22 cellular contexts compared by ENCODE assay signal in the genomic region with DNA sequence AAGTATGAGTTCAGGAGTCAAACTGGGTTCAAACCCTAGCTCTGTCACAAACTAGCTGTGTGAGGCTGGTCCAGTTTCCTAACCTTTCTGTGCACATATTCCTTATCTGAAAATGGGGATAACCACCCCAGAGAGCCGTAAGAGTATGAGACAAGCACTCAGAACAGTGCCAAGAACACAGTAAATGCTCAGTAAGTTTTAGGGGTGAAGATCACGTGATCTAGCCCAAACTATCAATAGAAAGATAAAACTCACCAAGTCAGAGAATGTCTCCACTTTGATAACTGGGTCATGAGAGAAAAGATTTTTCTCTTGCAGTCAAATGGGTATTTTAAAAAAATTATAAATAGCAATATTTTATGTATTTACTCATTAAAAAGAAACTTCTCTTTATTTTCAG.
DNase-seq lines count a peak whose midpoint lies in the region; ATAC-seq and TF ChIP-seq lines count a peak whose summit lies in the region.
"Had no signal": no experiment of that assay in that cellular context is flagged by ENCODE, and none has a peak within 500 bp of the region (broad histone marks: within the 10 kb centered on the region; RNA-seq: fewer than 3 reads in every experiment).

No MANE protein-coding gene starts in this region.

- H3K18ac ChIP-seq in mesenchymal stem cell (ENCODE audit: low read depth in 1 of 2, low read length in 2 of 2) = no peak overlapping the region

- H3K36me3 ChIP-seq in heart left ventricle (no peaks in the 10 kb centered on the region), HEK293 (ENCODE audit: control insufficient read depth in 2 of 2, insufficient read depth in 1 of 2, low read length in 2 of 2) (no peaks in the 10 kb centered on the region), mesenchymal stem cell (ENCODE audit: control insufficient read depth in 1 of 2, insufficient read depth in 2 of 2, low read depth in 1 of 2, low read length in 2 of 2) (no peaks in the 10 kb centered on the region), tibial artery (no peaks in the 10 kb centered on the region)
- H3K36me3 ChIP-seq: BE2C, MG63 had no signal

- no peak overlapping the region for H2BK12ac ChIP-seq in mesenchymal stem cell (ENCODE audit: low read length in 2 of 2)

- H3K4me1 ChIP-seq in heart left ventricle (peaks cover 0 to 70% (median 24%) of the 10 kb centered on the region in 12 donors), HEK293 (ENCODE audit: control insufficient read depth, insufficient read depth, low read length) (peaks cover 22% of the 10 kb centered on the region), mesenchymal stem cell (ENCODE audit: control insufficient read depth, insufficient read depth, low read depth, low read length) (peaks cover 9% of the 10 kb centered on the region), tibial artery (peaks cover 0 to 65% (median 32%) of the 10 kb centered on the region in 4 donors)
- H3K4me1 ChIP-seq: BE2C had no signal

- no peak overlapping the region for H2BK5ac ChIP-seq in mesenchymal stem cell (ENCODE audit: low read depth, low read length, poor library complexity, severe bottlenecking)

- H3K14ac ChIP-seq in mesenchymal stem cell (ENCODE audit: low read length in 2 of 2) = no peak overlapping the region

- peak overlapping the region; percentile 84 for H2AK5ac ChIP-seq in mesenchymal stem cell (ENCODE audit: low read length, severe bottlenecking)

- 50 to 65% (median 61%) methylated on average over 2 of the region's 2 CpGs for WGBS in heart left ventricle, 4 donors
- WGBS in mesenchymal stem cell = 100% methylated on average over 1 of the region's 2 CpGs

- no peak overlapping the region for H3K23ac ChIP-seq in mesenchymal stem cell (ENCODE audit: low read length in 2 of 2)

- H2AFZ ChIP-seq in mesenchymal stem cell (ENCODE audit: low read depth, low read length) = no peak overlapping the region
- H2AFZ ChIP-seq: PC-9 had no signal

- no peak for TF ChIP-seq POLR2A in heart left ventricle (IDR thresholded peaks at IDR 0.05)

- H3K4me3 ChIP-seq in heart left ventricle = no peak overlapping the region
- H3K4me3 ChIP-seq in HEK293 (ENCODE audit: low read depth, low read length) = no peak overlapping the region
- H3K4me3 ChIP-seq in mesenchymal stem cell (ENCODE audit: insufficient read depth in 1 of 2, low read depth in 1 of 2, low read length in 2 of 2) = no peak overlapping the region
- H3K4me3 ChIP-seq in tibial artery = no peak overlapping the region
- H3K4me3 ChIP-seq: MG63, PC-9 had no signal

- no peak overlapping the region for H3K9ac ChIP-seq in mesenchymal stem cell (ENCODE audit: low read length)

- no peak overlapping the region for H2BK15ac ChIP-seq in mesenchymal stem cell (ENCODE audit: low read depth, poor library complexity, severe bottlenecking)

- POLR2A ChIA-PET in HEK293 (lab: Yijun Ruan, JAX) = no interaction called here

- no peak overlapping the region for H4K8ac ChIP-seq in mesenchymal stem cell (ENCODE audit: low read length)

- intact Hi-C loops in heart left ventricle (cut with DNase I) = loop anchor here in 2 of 10 donors (5.0 to 10.0 kb wide), 2 partner anchors 47 to 144 kb away; no protein-coding TSS in a partner anchor
- intact Hi-C loops in left ventricle myocardium superior (cut with micrococcal nuclease) = no loop called here
- intact Hi-C loops in tibial artery (cut with DNase I; ENCODE audit: low total_unique reads) = no loop called here

- peak overlapping the region in 7 of 12 donors; percentile 32 to 80 (median 70) for H3K27ac ChIP-seq in heart left ventricle
- no peak overlapping the region for H3K27ac ChIP-seq in HEK293 (ENCODE audit: extremely low read depth, low read depth, low read length)
- no peak overlapping the region for H3K27ac ChIP-seq in mesenchymal stem cell (ENCODE audit: low read length, poor library complexity, severe bottlenecking)
- peak overlapping the region; percentile 52 to 54 for H3K27ac ChIP-seq in tibial artery
- H3K27ac ChIP-seq: 22Rv1, PC-9 had no signal

- H3K4ac ChIP-seq in mesenchymal stem cell (ENCODE audit: low read depth in 1 of 2, low read length in 2 of 2) = no peak overlapping the region

- H3K79me1 ChIP-seq in mesenchymal stem cell (replicated peaks; ENCODE audit: low read length, poor library complexity, severe bottlenecking) = peaks cover 8% of the 10 kb centered on the region

- H4K91ac ChIP-seq in mesenchymal stem cell (ENCODE audit: low read length) = no peak overlapping the region

- H3K4me2 ChIP-seq in mesenchymal stem cell (ENCODE audit: low read length, poor library complexity, severe bottlenecking) = no peak overlapping the region
- H3K4me2 ChIP-seq: PC-9 had no signal

- H3K9me3 ChIP-seq in heart left ventricle (peaks cover 0 to 4% (median 0%) of the 10 kb centered on the region in 12 donors), HEK293 (ENCODE audit: control insufficient read depth, insufficient read depth, low read depth, low read length) (no peaks in the 10 kb centered on the region), mesenchymal stem cell (ENCODE audit: control insufficient read depth, low read length) (no peaks in the 10 kb centered on the region), tibial artery (no peaks in the 10 kb centered on the region)
- H3K9me3 ChIP-seq: BE2C, MG63 had no signal

- TF ChIP-seq CTCF in heart left ventricle (IDR thresholded peaks at IDR 0.05) = no peak
- TF ChIP-seq CTCF in HEK293 (tag by site-specific recombination; IDR thresholded peaks at IDR 0.05) = no peak
- no peak for TF ChIP-seq CTCF in tibial artery (IDR thresholded peaks at IDR 0.05)

- H3K27me3 ChIP-seq in heart left ventricle = no peaks in the 10 kb centered on the region
- peaks cover 0 to 49% of the 10 kb centered on the region in 2 experiments for H3K27me3 ChIP-seq in mesenchymal stem cell (ENCODE audit: control insufficient read depth in 1 of 2, insufficient read depth in 1 of 2, low read length in 2 of 2)
- H3K27me3 ChIP-seq in tibial artery = no peaks in the 10 kb centered on the region
- H3K27me3 ChIP-seq: BE2C, MG63 had no signal

- H2BK120ac ChIP-seq in mesenchymal stem cell (ENCODE audit: low read depth, low read length) = no peak overlapping the region

- CTCF ChIA-PET in HEK293 (lab: Yijun Ruan, JAX) = interaction anchor here (0.6 to 1.1 kb wide), 2 partner anchors 10 to 1016 kb away, joined by 3 to 7 read pairs; no protein-coding TSS in a partner anchor

- DNase-seq in heart left ventricle (no peak), left ventricle myocardium superior (no peak), mesenchymal stem cell (no peak), tibial artery (no peak)
- DNase-seq: BE2C; CD8-positive, alpha-beta memory T cell; DMS 273 treated with DMSO at 0.1 percent for 48 hours; DMS79; GF-D8; KG1; MG63; NCI-H1105 treated with DMSO at 0.1 percent for 48 hours; NCI-H2029 treated with DMSO at 0.1 percent for 48 hours; NCI-H446 treated with DMSO at 0.1 percent for 48 hours; NK-92 treated with Interleukin-12 subunit alpha and Interleukin-12 subunit beta, amount 100 ng/mL, for 24 hours; PC-9; SHP77 had no signal

- ATAC-seq in heart left ventricle (no peak), left ventricle myocardium superior (no peak), HG03108 (IDR thresholded peaks at IDR 0.05; ENCODE audit: unreplicated experiment) (no peak), HG02571 (IDR thresholded peaks at IDR 0.05; ENCODE audit: unreplicated experiment) (no peak)
- ATAC-seq: HCT116 had no signal

TF ChIP-seq in HEK293, 187 proteins besides CTCF, POLR2A, EP300 and RAD21:
- no peak for TF ChIP-seq ZNF623 (tag by site-specific recombination; IDR thresholded peaks at IDR 0.05)
- 0 out of 2 replicates have a peak, but pooled peaks have one; percentile 36 for TF ChIP-seq ZNF768 (tag by site-specific recombination; IDR thresholded peaks at IDR 0.05)
- no peak for TF ChIP-seq ZNF707 (tag by site-specific recombination; IDR thresholded peaks at IDR 0.05)
- no peak for TF ChIP-seq ZNF510 (tag by site-specific recombination; IDR thresholded peaks at IDR 0.05; ENCODE audit: insufficient replicate concordance)
- no peak for TF ChIP-seq BCL11A (tag by site-specific recombination; IDR thresholded peaks at IDR 0.05; ENCODE audit: low read depth)

Comparison
In these comparisons a context has a peak if more than half of its experiments do, and no peak if none do; other contexts are left out.
1. H3K27ac ChIP-seq: peak in heart left ventricle (7 of 12) and tibial artery (2 of 2); none in HEK293 (single experiment) and mesenchymal stem cell (single experiment).